Comparison of ENCODE assay signal across 9 cellular contexts in genomic region chr1:66932291-66932690, GRCh38. TPM values are rescaled to one million over a fixed set of nuclear protein-coding genes. Genes with fewer than 3 reads are reported as not detected.
DNase-seq lines count a peak whose midpoint lies in the region; ATAC-seq and TF ChIP-seq lines count a peak whose summit lies in the region.
"Had no signal": no experiment of that assay in that cellular context is flagged by ENCODE, and none has a peak within 500 bp of the region (broad histone marks: within the 10 kb centered on the region; RNA-seq: fewer than 3 reads in every experiment).

No MANE protein-coding gene starts in this region.

- H3K9me3 ChIP-seq in PC-3 (ENCODE audit: low read length) (no peaks in the 10 kb centered on the region), smooth muscle cell (replicated peaks; ENCODE audit: low read depth) (no peaks in the 10 kb centered on the region), body of pancreas (no peaks in the 10 kb centered on the region)

- no peaks in the 10 kb centered on the region for H3K36me3 ChIP-seq in PC-3 (ENCODE audit: low read depth, low read length)
- H3K36me3 ChIP-seq in smooth muscle cell (ENCODE audit: low read depth) = no peaks in the 10 kb centered on the region
- no peaks in the 10 kb centered on the region for H3K36me3 ChIP-seq in body of pancreas (replicated peaks in 1 of 2; ENCODE audit: insufficient read depth in 1 of 2, low read depth in 2 of 2)

- peaks cover 83% of the 10 kb centered on the region for H3K79me2 ChIP-seq in PC-3 (ENCODE audit: low read length)
- H3K79me2 ChIP-seq in smooth muscle cell (ENCODE audit: low read depth) = peaks cover 87% of the 10 kb centered on the region

- CTCF ChIA-PET in PC-3 (lab: Charles Lee) = no interaction called here

- peaks cover 55% of the 10 kb centered on the region for H3K4me1 Mint-ChIP-seq in T-helper 2 cell treated with Interferon-gamma antibody and Interleukin-4, amounts not matched to agents 5 μg/mL and 100 μg/mL, for 36 hours (ENCODE audit: low read depth)

- TF ChIP-seq CTCF in PC-3 (conservative IDR thresholded peaks at IDR 0.05; ENCODE audit: low read depth, low read length) = no peak
- TF ChIP-seq CTCF in epithelial cell of proximal tubule (conservative IDR thresholded peaks at IDR 0.05; ENCODE audit: low read depth, low read length) = no peak
- no peak for TF ChIP-seq CTCF in smooth muscle cell (IDR thresholded peaks at IDR 0.05; ENCODE audit: borderline replicate concordance, insufficient read depth, poor library complexity, severe bottlenecking)
- TF ChIP-seq CTCF in body of pancreas (IDR thresholded peaks at IDR 0.05) = no peak

- H3K4me2 ChIP-seq in PC-3 (ENCODE audit: low read length) (peak overlapping the region; percentile 97), smooth muscle cell (peak overlapping the region; percentile 93)

- H2AFZ ChIP-seq in PC-3 (ENCODE audit: low read length) (no peak overlapping the region), smooth muscle cell (ENCODE audit: low read depth) (no peak overlapping the region)

- POLR2A ChIA-PET in PC-3 (lab: Charles Lee; ENCODE audit: unreplicated experiment) = no interaction called here

- H3K27me3 Mint-ChIP-seq in T-helper 2 cell treated with Interferon-gamma antibody and Interleukin-4, amounts not matched to agents 5 μg/mL and 100 μg/mL, for 36 hours (ENCODE audit: low read depth) = no peaks in the 10 kb centered on the region

- no TSS peak for BruUV-seq in PC-3 (replicated peaks; lab: Mats Ljungman, UMichigan)

- peak overlapping the region; percentile 79 for H3K27ac Mint-ChIP-seq in T-helper 2 cell treated with Interferon-gamma antibody and Interleukin-4, amounts not matched to agents 5 μg/mL and 100 μg/mL, for 36 hours

- H4K20me1 ChIP-seq in PC-3 (ENCODE audit: low read length) (peaks cover 12% of the 10 kb centered on the region; the same call in 1 of the 2 replicates), smooth muscle cell (ENCODE audit: low read depth) (peaks cover 58% of the 10 kb centered on the region)

- H3K9ac ChIP-seq in PC-3 (ENCODE audit: low read length) (peak overlapping the region; percentile 86), smooth muscle cell (ENCODE audit: low read depth) (no peak overlapping the region)

- WGBS in smooth muscle cell (ENCODE audit: low lambda C conversion rate) = 69% methylated on average over 2 of the region's 2 CpGs
- 36 to 46% methylated on average over 2 of the region's 2 CpGs for WGBS in body of pancreas, 2 donors

- no peaks in the 10 kb centered on the region for H3K9me3 Mint-ChIP-seq in T-helper 2 cell treated with Interferon-gamma antibody and Interleukin-4, amounts not matched to agents 5 μg/mL and 100 μg/mL, for 36 hours

- peaks cover 32% of the 10 kb centered on the region for H3K4me1 ChIP-seq in PC-3 (ENCODE audit: insufficient read depth, low read length)
- H3K4me1 ChIP-seq in smooth muscle cell (ENCODE audit: low read depth) = peaks cover 24% of the 10 kb centered on the region
- H3K4me1 ChIP-seq in body of pancreas = peaks cover 26% of the 10 kb centered on the region

- no peaks in the 10 kb centered on the region for H3K27me3 ChIP-seq in PC-3 (ENCODE audit: low read length)
- no peaks in the 10 kb centered on the region for H3K27me3 ChIP-seq in smooth muscle cell (ENCODE audit: low read depth)
- no peaks in the 10 kb centered on the region for H3K27me3 ChIP-seq in body of pancreas

- H3K36me3 Mint-ChIP-seq in T-helper 2 cell treated with Interferon-gamma antibody and Interleukin-4, amounts not matched to agents 5 μg/mL and 100 μg/mL, for 36 hours (ENCODE audit: low read depth) = peaks cover 21% of the 10 kb centered on the region

- H3K4me3 Mint-ChIP-seq in T-helper 2 cell treated with Interferon-gamma antibody and Interleukin-4, amounts not matched to agents 5 μg/mL and 100 μg/mL, for 36 hours = peak overlapping the region; percentile 85

- DNase-seq in T-helper 2 cell treated with Interferon-gamma antibody and Interleukin-4, amounts not matched to agents 5 μg/mL and 100 μg/mL, for 36 hours (ENCODE audit: low spot score) = no peak
- DNase-seq in T-helper 2 cell = no peak
- no peak for DNase-seq in PC-3
- no peak for DNase-seq in epithelial cell of proximal tubule (ENCODE audit: low read depth)
- no peak for DNase-seq in smooth muscle cell (lab: John Stamatoyannopoulos, UW; ENCODE audit: unreplicated experiment)
- no peak for DNase-seq in NCI-H1105 treated with DMSO at 0.1 percent for 48 hours (lab: John Stamatoyannopoulos, UW)
- DNase-seq in body of pancreas = no peak
- no peak for DNase-seq in NCI-H1092 (lab: John Stamatoyannopoulos, UW)
- DNase-seq: activated CD8-positive, alpha-beta memory T cell treated with anti-CD3 and anti-CD28 coated beads for 24 hours had no signal

- no peaks in the 10 kb centered on the region for H3F3A ChIP-seq in PC-3 (ENCODE audit: low read length, unreplicated experiment)
- H3F3A ChIP-seq in smooth muscle cell (ENCODE audit: low read depth) = no peaks in the 10 kb centered on the region

- peak overlapping the region; percentile 88 for H3K4me3 ChIP-seq in PC-3 (ENCODE audit: low read length)
- peak overlapping the region; percentile 79 for H3K4me3 ChIP-seq in epithelial cell of proximal tubule (ENCODE audit: low read depth, low read length)
- peak overlapping the region; percentile 98 for H3K4me3 ChIP-seq in smooth muscle cell
- no peak overlapping the region for H3K4me3 ChIP-seq in body of pancreas

- no peaks in the 10 kb centered on the region for H3K9me2 ChIP-seq in PC-3 (replicated peaks; ENCODE audit: low read length)

- no peak overlapping the region for H3K27ac ChIP-seq in PC-3 (ENCODE audit: low read length)
- no peak overlapping the region for H3K27ac ChIP-seq in smooth muscle cell (ENCODE audit: low read depth)
- no peak overlapping the region for H3K27ac ChIP-seq in body of pancreas

- no peak for TF ChIP-seq POLR2A in body of pancreas (IDR thresholded peaks at IDR 0.05)

- ATAC-seq in PC-3 (no peak), body of pancreas (no peak)

- intact Hi-C loops in PC-3 (cut with micrococcal nuclease) (loop anchor here (5.0 kb wide), 3 partner anchors 120 to 1510 kb away; partner anchors contain the start of genes LEPR, LEPROT and SLC35D1), body of pancreas (cut with DNase I) (no loop called here)

RNA-seq across cellular contexts. Expression of gene MIER1, which starts 7.5 kb away (rescaled TPM):
- total RNA-seq in PC-3 (2014; rRNA removed) (11.5 and 11.8 TPM in 2 replicates), epithelial cell of proximal tubule (19.1 and 20.4 TPM in 2 replicates), smooth muscle cell (36.1 and 54.4 TPM in 2 replicates), body of pancreas (10 to 100 TPM; 14.2 to 25.2 TPM)
- 17.4 and 25.5 TPM in 2 replicates for polyA plus RNA-seq in smooth muscle cell

RNA-seq across cellular contexts. Expression of gene DNAI4, which starts 7.6 kb away (rescaled TPM):
- total RNA-seq in PC-3 (2014; rRNA removed) (0.46 and 1.6 TPM in 2 replicates), epithelial cell of proximal tubule (0.94 and 7.1 TPM in 2 replicates), smooth muscle cell (2.2 and 2.4 TPM in 2 replicates), body of pancreas (1 to 10 TPM in 1 of 2 donors, under 1 TPM in 1; 0.66 to 9.1 TPM)
- polyA plus RNA-seq in smooth muscle cell = 0.63 and 3.9 TPM in 2 replicates

Comparison
In these comparisons a context has a peak if more than half of its experiments do, and no peak if none do; other contexts are left out.
1. H3K4me3 ChIP-seq: peak in PC-3 (single experiment), epithelial cell of proximal tubule (single experiment) and smooth muscle cell (single experiment); none in body of pancreas (0 of 2).